In the genomic region with DNA sequence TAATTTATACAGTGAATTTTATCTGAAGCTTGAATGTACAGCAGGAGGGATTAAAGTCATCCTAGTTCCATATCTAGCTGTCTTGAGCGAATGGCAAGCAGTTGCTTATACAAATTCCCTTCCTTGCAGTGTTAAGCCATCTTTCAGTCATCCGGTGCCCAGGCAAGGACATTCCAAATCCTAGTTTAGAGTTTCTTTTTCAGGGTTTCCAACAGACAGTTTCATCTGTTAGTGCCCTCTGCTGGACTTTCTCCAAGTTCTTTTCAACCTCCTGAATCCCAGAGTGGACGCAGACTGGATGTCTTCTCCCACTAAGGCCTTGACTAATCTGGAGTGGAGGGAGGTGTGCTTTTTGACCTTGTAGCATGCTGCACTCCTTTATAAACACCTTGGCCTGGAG, we compare ENCODE assay signal across 10 cellular contexts. TPM values are rescaled to one million over a fixed set of nuclear protein-coding genes. Genes with fewer than 3 reads are reported as not detected.
DNase-seq lines count a peak whose midpoint lies in the region; ATAC-seq lines count a peak whose summit lies in the region.
"Had no signal": no experiment of that assay in that cellular context is flagged by ENCODE, and none has a peak within 500 bp of the region (broad histone marks: within the 10 kb centered on the region; RNA-seq: fewer than 3 reads in every experiment).

No MANE protein-coding gene starts in this region.

- H3K27me3 Mint-ChIP-seq in activated T-helper 17 cell treated with anti-CD3 and anti-CD28 coated beads, Interleukin-2, amount 50 U/mL, for 72 hours, result no peaks in the 10 kb centered on the region
- H3K27me3 Mint-ChIP-seq in stimulated activated memory B cell treated with anti-CD40 and anti-IgM and Interleukin-4, amounts not matched to agents 10 μg/mL and 1 μg/mL and 100 μg/mL, for 72 hours, result peaks cover 26% of the 10 kb centered on the region

- peaks cover 21% of the 10 kb centered on the region for H3K36me3 Mint-ChIP-seq in activated T-helper 17 cell treated with anti-CD3 and anti-CD28 coated beads, Interleukin-2, amount 50 U/mL, for 72 hours (ENCODE audit: low read depth)
- no peaks in the 10 kb centered on the region for H3K36me3 Mint-ChIP-seq in stimulated activated memory B cell treated with anti-CD40 and anti-IgM and Interleukin-4, amounts not matched to agents 10 μg/mL and 1 μg/mL and 100 μg/mL, for 72 hours

- H3K4me1 Mint-ChIP-seq in activated T-helper 17 cell treated with anti-CD3 and anti-CD28 coated beads, Interleukin-2, amount 50 U/mL, for 72 hours, result peaks cover 20% of the 10 kb centered on the region
- peaks cover 21% of the 10 kb centered on the region for H3K4me1 Mint-ChIP-seq in stimulated activated memory B cell treated with anti-CD40 and anti-IgM and Interleukin-4, amounts not matched to agents 10 μg/mL and 1 μg/mL and 100 μg/mL, for 72 hours

- DNase-seq in DMS79 treated with DMSO at 0.1 percent for 48 hours (lab: John Stamatoyannopoulos, UW), result peak; percentile 81
- peak; percentile 31 for DNase-seq in HT-29 (ENCODE audit: low spot score)
- DNase-seq in midbrain (lab: John Stamatoyannopoulos, UW), result peak; percentile 14
- no peak for DNase-seq in activated naive CD4-positive, alpha-beta T cell treated with anti-CD3 and anti-CD28 coated beads, Interleukin-2, amount 50 U/mL, for 16 hours
- no peak for DNase-seq in superior temporal gyrus (ENCODE audit: extremely low spot score)
- DNase-seq: hippocampal formation; stimulated activated CD4-positive, alpha-beta T cell treated with anti-CD3 and anti-CD28 coated beads, Interleukin-2, amount 100 ng/mL, for 24 hours had no signal

- H3K27ac Mint-ChIP-seq in activated T-helper 17 cell treated with anti-CD3 and anti-CD28 coated beads, Interleukin-2, amount 50 U/mL, for 72 hours, result peak overlapping the region; percentile 10
- no peak overlapping the region for H3K27ac Mint-ChIP-seq in stimulated activated memory B cell treated with anti-CD40 and anti-IgM and Interleukin-4, amounts not matched to agents 10 μg/mL and 1 μg/mL and 100 μg/mL, for 72 hours

- no peak overlapping the region for H3K4me3 Mint-ChIP-seq in activated T-helper 17 cell treated with anti-CD3 and anti-CD28 coated beads, Interleukin-2, amount 50 U/mL, for 72 hours
- no peak overlapping the region for H3K4me3 Mint-ChIP-seq in stimulated activated memory B cell treated with anti-CD40 and anti-IgM and Interleukin-4, amounts not matched to agents 10 μg/mL and 1 μg/mL and 100 μg/mL, for 72 hours

- H3K9me3 Mint-ChIP-seq in activated T-helper 17 cell treated with anti-CD3 and anti-CD28 coated beads, Interleukin-2, amount 50 U/mL, for 72 hours, result no peaks in the 10 kb centered on the region
- no peaks in the 10 kb centered on the region for H3K9me3 Mint-ChIP-seq in stimulated activated memory B cell treated with anti-CD40 and anti-IgM and Interleukin-4, amounts not matched to agents 10 μg/mL and 1 μg/mL and 100 μg/mL, for 72 hours

- no peak for ATAC-seq in activated T-helper 17 cell treated with anti-CD3 and anti-CD28 coated beads, Interleukin-2, amount 50 U/mL, for 72 hours (replicated peaks)
- no peak for ATAC-seq in GM21515 (IDR thresholded peaks at IDR 0.05; ENCODE audit: unreplicated experiment)
- ATAC-seq in stimulated activated memory B cell treated with anti-CD40 and anti-IgM and Interleukin-4, amounts not matched to agents 10 μg/mL and 1 μg/mL and 100 μg/mL, for 72 hours, result no peak

RNA-seq across cellular contexts. Expression of a gene that starts 45.4 kb away (rescaled TPM):
- total RNA-seq in HT-29 (2014; rRNA removed; shearing (Covaris generic)), result 83.4 and 92.4 TPM in 2 replicates
- 10 to 100 TPM; 41.7 to 78.3 TPM for total RNA-seq in activated T-helper 17 cell treated with anti-CD3 and anti-CD28 coated beads, Interleukin-2, amount 50 U/mL, for 72 hours

Comparison
In these comparisons a context has a peak if more than half of its experiments do, and no peak if none do; other contexts are left out.
1. DNase-seq: peak in DMS79 treated with DMSO at 0.1 percent for 48 hours (single experiment), HT-29 (single experiment) and midbrain (single experiment); none in activated naive CD4-positive, alpha-beta T cell treated with anti-CD3 and anti-CD28 coated beads, Interleukin-2, amount 50 U/mL, for 16 hours (single experiment) and superior temporal gyrus (single experiment).